In the genomic region with DNA sequence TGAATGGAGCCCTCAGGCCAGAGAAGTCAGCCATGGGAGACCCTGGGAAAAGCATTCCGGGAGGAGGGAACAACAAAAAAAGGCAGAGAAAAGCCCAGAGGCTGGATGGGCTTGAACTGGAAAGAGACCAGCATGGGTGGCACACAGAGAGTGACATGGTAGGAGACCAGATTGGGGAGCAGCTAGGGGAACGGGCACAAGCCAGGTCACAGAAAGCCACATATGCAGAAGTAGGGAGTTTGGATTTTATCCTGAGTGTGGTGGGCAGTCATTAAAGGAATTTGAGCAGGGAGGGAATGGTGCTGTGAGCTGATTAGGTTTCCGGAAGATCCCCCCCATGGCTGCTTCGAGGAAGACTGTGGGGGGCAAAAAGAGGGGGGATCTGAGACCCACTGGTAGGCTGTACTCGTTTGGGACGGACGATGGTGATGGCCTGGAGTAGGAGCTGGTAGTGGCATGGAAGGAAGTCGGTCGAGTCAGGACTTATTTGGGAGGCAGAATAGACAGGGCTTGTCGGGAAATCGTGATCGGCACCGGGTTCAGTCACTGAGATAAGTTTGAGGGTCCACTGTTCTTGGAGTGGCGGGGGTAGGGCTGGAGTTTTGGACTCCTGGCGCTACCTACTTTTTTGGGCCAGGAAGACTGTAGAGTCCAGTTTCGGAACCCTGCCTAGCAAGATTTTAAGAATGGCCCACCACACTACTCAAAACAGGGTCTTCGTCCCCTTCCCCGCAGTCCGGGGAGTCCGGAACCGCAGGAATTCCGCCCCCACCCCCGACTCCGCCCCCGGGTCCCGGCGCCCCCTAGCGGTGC, we compare ENCODE assay signal across 1 cellular context.
TF ChIP-seq lines count a peak whose summit lies in the region.

No MANE protein-coding gene starts in this region.

TF ChIP-seq in K562, 482 proteins besides CTCF, POLR2A, EP300 and RAD21 (continued from another document and continues in another):
- TF ChIP-seq ZNF24 (IDR thresholded peaks at IDR 0.05): no peak
- no peak for TF ChIP-seq RBM17 (IDR thresholded peaks at IDR 0.05; ENCODE audit: borderline replicate concordance, low read depth, low read length)
- TF ChIP-seq, protein P1, sequence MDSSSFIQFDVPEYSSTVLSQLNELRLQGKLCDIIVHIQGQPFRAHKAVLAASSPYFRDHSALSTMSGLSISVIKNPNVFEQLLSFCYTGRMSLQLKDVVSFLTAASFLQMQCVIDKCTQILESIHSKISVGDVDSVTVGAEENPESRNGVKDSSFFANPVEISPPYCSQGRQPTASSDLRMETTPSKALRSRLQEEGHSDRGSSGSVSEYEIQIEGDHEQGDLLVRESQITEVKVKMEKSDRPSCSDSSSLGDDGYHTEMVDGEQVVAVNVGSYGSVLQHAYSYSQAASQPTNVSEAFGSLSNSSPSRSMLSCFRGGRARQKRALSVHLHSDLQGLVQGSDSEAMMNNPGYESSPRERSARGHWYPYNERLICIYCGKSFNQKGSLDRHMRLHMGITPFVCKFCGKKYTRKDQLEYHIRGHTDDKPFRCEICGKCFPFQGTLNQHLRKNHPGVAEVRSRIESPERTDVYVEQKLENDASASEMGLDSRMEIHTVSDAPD (CRISPR knock-in tag; IDR thresholded peaks at IDR 0.05): no peak
- TF ChIP-seq HNRNPL (IDR thresholded peaks at IDR 0.05; ENCODE audit: low read depth, low read length): peak; percentile 6; the same call in 1 of the 2 replicates
- no peak for TF ChIP-seq KDM2B (CRISPR knock-in tag; IDR thresholded peaks at IDR 0.05)
- no peak for TF ChIP-seq MXI1 (IDR thresholded peaks at IDR 0.05; ENCODE audit: low read depth, low read length)
- peak; percentile 17; the same call in 1 of the 2 replicates for TF ChIP-seq POLR2AphosphoS5 (IDR thresholded peaks at IDR 0.05; ENCODE audit: control insufficient read depth, insufficient read depth, low read depth, low read length)
- TF ChIP-seq, protein P2, sequence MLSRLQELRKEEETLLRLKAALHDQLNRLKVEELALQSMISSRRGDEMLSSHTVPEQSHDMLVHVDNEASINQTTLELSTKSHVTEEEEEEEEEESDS (CRISPR knock-in tag; IDR thresholded peaks at IDR 0.05): no peak
- peak in 1 of 2 experiments; percentile 49; a peak in 1 of 4 replicates for TF ChIP-seq HDAC1 (IDR thresholded peaks at IDR 0.05)
- no peak for TF ChIP-seq KLF16 (IDR thresholded peaks at IDR 0.05)
- no peak for TF ChIP-seq THRAP3 (IDR thresholded peaks at IDR 0.05; ENCODE audit: borderline replicate concordance)
- TF ChIP-seq ZNF79 (CRISPR knock-in tag; IDR thresholded peaks at IDR 0.05; ENCODE audit: low read depth): no peak
- TF ChIP-seq, protein P3, sequence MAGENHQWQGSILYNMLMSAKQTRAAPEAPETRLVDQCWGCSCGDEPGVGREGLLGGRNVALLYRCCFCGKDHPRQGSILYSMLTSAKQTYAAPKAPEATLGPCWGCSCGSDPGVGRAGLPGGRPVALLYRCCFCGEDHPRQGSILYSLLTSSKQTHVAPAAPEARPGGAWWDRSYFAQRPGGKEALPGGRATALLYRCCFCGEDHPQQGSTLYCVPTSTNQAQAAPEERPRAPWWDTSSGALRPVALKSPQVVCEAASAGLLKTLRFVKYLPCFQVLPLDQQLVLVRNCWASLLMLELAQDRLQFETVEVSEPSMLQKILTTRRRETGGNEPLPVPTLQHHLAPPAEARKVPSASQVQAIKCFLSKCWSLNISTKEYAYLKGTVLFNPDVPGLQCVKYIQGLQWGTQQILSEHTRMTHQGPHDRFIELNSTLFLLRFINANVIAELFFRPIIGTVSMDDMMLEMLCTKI (IDR thresholded peaks at IDR 0.05; ENCODE audit: partially characterized antibody): no peak
- no peak for TF ChIP-seq HNRNPLL (IDR thresholded peaks at IDR 0.05; ENCODE audit: low read depth, low read length, poor library complexity, severe bottlenecking)
- TF ChIP-seq TGIF2 (CRISPR knock-in tag; IDR thresholded peaks at IDR 0.05): no peak
- no peak for TF ChIP-seq TARDBP (IDR thresholded peaks at IDR 0.05)
- TF ChIP-seq, protein P4, sequence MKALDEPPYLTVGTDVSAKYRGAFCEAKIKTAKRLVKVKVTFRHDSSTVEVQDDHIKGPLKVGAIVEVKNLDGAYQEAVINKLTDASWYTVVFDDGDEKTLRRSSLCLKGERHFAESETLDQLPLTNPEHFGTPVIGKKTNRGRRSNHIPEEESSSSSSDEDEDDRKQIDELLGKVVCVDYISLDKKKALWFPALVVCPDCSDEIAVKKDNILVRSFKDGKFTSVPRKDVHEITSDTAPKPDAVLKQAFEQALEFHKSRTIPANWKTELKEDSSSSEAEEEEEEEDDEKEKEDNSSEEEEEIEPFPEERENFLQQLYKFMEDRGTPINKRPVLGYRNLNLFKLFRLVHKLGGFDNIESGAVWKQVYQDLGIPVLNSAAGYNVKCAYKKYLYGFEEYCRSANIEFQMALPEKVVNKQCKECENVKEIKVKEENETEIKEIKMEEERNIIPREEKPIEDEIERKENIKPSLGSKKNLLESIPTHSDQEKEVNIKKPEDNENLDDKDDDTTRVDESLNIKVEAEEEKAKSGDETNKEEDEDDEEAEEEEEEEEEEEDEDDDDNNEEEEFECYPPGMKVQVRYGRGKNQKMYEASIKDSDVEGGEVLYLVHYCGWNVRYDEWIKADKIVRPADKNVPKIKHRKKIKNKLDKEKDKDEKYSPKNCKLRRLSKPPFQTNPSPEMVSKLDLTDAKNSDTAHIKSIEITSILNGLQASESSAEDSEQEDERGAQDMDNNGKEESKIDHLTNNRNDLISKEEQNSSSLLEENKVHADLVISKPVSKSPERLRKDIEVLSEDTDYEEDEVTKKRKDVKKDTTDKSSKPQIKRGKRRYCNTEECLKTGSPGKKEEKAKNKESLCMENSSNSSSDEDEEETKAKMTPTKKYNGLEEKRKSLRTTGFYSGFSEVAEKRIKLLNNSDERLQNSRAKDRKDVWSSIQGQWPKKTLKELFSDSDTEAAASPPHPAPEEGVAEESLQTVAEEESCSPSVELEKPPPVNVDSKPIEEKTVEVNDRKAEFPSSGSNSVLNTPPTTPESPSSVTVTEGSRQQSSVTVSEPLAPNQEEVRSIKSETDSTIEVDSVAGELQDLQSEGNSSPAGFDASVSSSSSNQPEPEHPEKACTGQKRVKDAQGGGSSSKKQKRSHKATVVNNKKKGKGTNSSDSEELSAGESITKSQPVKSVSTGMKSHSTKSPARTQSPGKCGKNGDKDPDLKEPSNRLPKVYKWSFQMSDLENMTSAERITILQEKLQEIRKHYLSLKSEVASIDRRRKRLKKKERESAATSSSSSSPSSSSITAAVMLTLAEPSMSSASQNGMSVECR (CRISPR knock-in tag; IDR thresholded peaks at IDR 0.05): 0 out of 2 replicates have a peak, but pooled peaks have one; percentile 53
- TF ChIP-seq, protein P5, sequence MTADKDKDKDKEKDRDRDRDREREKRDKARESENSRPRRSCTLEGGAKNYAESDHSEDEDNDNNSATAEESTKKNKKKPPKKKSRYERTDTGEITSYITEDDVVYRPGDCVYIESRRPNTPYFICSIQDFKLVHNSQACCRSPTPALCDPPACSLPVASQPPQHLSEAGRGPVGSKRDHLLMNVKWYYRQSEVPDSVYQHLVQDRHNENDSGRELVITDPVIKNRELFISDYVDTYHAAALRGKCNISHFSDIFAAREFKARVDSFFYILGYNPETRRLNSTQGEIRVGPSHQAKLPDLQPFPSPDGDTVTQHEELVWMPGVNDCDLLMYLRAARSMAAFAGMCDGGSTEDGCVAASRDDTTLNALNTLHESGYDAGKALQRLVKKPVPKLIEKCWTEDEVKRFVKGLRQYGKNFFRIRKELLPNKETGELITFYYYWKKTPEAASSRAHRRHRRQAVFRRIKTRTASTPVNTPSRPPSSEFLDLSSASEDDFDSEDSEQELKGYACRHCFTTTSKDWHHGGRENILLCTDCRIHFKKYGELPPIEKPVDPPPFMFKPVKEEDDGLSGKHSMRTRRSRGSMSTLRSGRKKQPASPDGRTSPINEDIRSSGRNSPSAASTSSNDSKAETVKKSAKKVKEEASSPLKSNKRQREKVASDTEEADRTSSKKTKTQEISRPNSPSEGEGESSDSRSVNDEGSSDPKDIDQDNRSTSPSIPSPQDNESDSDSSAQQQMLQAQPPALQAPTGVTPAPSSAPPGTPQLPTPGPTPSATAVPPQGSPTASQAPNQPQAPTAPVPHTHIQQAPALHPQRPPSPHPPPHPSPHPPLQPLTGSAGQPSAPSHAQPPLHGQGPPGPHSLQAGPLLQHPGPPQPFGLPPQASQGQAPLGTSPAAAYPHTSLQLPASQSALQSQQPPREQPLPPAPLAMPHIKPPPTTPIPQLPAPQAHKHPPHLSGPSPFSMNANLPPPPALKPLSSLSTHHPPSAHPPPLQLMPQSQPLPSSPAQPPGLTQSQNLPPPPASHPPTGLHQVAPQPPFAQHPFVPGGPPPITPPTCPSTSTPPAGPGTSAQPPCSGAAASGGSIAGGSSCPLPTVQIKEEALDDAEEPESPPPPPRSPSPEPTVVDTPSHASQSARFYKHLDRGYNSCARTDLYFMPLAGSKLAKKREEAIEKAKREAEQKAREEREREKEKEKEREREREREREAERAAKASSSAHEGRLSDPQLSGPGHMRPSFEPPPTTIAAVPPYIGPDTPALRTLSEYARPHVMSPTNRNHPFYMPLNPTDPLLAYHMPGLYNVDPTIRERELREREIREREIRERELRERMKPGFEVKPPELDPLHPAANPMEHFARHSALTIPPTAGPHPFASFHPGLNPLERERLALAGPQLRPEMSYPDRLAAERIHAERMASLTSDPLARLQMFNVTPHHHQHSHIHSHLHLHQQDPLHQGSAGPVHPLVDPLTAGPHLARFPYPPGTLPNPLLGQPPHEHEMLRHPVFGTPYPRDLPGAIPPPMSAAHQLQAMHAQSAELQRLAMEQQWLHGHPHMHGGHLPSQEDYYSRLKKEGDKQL (CRISPR knock-in tag; IDR thresholded peaks at IDR 0.05; ENCODE audit: borderline replicate concordance): no peak
- TF ChIP-seq MYBL2 (IDR thresholded peaks at IDR 0.05; ENCODE audit: low read depth): no peak
- no peak for TF ChIP-seq MYBL2 (CRISPR knock-in tag; IDR thresholded peaks at IDR 0.05; ENCODE audit: borderline replicate concordance)
- no peak for TF ChIP-seq MEIS2 (IDR thresholded peaks at IDR 0.05; ENCODE audit: partially characterized antibody)
- no peak for TF ChIP-seq ZNF644 (tag; IDR thresholded peaks at IDR 0.05; ENCODE audit: low read depth)
- TF ChIP-seq ZNF197 (CRISPR knock-in tag; IDR thresholded peaks at IDR 0.05; ENCODE audit: low read depth): no peak
- no peak for TF ChIP-seq ILF3 (IDR thresholded peaks at IDR 0.05; ENCODE audit: borderline replicate concordance)
- TF ChIP-seq FOXK2 (conservative IDR thresholded peaks at IDR 0.05 in 1 of 2, IDR thresholded peaks at IDR 0.05 in 1 of 2; ENCODE audit: low read depth in 2 of 2): no peak
- no peak for TF ChIP-seq RFX1 (IDR thresholded peaks at IDR 0.05)
- TF ChIP-seq, protein P6, sequence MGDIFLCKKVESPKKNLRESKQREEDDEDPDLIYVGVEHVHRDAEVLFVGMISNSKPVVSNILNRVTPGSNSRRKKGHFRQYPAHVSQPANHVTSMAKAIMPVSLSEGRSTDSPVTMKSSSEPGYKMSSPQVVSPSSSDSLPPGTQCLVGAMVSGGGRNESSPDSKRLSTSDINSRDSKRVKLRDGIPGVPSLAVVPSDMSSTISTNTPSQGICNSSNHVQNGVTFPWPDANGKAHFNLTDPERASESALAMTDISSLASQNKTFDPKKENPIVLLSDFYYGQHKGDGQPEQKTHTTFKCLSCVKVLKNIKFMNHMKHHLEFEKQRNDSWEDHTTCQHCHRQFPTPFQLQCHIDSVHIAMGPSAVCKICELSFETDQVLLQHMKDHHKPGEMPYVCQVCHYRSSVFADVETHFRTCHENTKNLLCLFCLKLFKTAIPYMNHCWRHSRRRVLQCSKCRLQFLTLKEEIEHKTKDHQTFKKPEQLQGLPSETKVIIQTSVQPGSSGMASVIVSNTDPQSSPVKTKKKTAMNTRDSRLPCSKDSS (IDR thresholded peaks at IDR 0.05; ENCODE audit: low read depth, partially characterized antibody): no peak
- TF ChIP-seq SREBF2 (CRISPR knock-in tag; IDR thresholded peaks at IDR 0.05): no peak
- TF ChIP-seq, protein P7, sequence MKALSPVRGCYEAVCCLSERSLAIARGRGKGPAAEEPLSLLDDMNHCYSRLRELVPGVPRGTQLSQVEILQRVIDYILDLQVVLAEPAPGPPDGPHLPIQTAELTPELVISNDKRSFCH (CRISPR knock-in tag; IDR thresholded peaks at IDR 0.05): no peak
- TF ChIP-seq, protein P7 (tag; IDR thresholded peaks at IDR 0.05): 0 out of 2 replicates have a peak, but pooled peaks have one; percentile 33
- no peak for TF ChIP-seq MAFK (IDR thresholded peaks at IDR 0.05; ENCODE audit: low read length)
- TF ChIP-seq POLR2B (IDR thresholded peaks at IDR 0.05; ENCODE audit: low read depth, partially characterized antibody): peak; percentile 32
- TF ChIP-seq ZNF699 (CRISPR knock-in tag; IDR thresholded peaks at IDR 0.05; ENCODE audit: insufficient replicate concordance): no peak
- TF ChIP-seq, protein P8, sequence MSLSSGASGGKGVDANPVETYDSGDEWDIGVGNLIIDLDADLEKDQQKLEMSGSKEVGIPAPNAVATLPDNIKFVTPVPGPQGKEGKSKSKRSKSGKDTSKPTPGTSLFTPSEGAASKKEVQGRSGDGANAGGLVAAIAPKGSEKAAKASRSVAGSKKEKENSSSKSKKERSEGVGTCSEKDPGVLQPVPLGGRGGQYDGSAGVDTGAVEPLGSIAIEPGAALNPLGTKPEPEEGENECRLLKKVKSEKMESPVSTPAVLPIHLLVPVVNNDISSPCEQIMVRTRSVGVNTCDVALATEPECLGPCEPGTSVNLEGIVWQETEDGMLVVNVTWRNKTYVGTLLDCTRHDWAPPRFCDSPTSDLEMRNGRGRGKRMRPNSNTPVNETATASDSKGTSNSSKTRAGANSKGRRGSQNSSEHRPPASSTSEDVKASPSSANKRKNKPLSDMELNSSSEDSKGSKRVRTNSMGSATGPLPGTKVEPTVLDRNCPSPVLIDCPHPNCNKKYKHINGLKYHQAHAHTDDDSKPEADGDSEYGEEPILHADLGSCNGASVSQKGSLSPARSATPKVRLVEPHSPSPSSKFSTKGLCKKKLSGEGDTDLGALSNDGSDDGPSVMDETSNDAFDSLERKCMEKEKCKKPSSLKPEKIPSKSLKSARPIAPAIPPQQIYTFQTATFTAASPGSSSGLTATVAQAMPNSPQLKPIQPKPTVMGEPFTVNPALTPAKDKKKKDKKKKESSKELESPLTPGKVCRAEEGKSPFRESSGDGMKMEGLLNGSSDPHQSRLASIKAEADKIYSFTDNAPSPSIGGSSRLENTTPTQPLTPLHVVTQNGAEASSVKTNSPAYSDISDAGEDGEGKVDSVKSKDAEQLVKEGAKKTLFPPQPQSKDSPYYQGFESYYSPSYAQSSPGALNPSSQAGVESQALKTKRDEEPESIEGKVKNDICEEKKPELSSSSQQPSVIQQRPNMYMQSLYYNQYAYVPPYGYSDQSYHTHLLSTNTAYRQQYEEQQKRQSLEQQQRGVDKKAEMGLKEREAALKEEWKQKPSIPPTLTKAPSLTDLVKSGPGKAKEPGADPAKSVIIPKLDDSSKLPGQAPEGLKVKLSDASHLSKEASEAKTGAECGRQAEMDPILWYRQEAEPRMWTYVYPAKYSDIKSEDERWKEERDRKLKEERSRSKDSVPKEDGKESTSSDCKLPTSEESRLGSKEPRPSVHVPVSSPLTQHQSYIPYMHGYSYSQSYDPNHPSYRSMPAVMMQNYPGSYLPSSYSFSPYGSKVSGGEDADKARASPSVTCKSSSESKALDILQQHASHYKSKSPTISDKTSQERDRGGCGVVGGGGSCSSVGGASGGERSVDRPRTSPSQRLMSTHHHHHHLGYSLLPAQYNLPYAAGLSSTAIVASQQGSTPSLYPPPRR (CRISPR knock-in tag; IDR thresholded peaks at IDR 0.05; ENCODE audit: borderline replicate concordance): no peak
